Comparison of ENCODE assay signal across 12 cellular contexts in the genomic region with DNA sequence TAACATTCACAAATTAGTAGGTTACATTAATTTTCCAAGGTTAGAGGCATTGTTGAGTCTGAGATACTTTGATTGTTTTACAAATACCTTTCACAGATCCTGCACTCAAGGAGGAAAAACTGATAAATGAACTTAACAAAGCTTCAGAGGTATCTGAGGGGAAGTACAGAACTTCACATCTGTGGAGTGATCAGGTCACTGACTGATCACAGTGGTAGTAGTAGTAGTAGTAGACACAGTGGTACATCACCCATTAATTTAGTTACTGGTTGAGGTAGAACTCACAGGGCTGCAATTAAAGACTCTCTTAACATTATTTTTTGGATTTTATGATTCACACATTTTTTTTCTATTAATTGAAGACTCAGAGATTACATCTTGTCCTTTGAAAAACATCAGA. TPM values are rescaled to one million over a fixed set of nuclear protein-coding genes. Genes with fewer than 3 reads are reported as not detected.
DNase-seq lines count a peak whose midpoint lies in the region; ATAC-seq, FAIRE-seq and TF ChIP-seq lines count a peak whose summit lies in the region.
"Had no signal": no experiment of that assay in that cellular context is flagged by ENCODE, and none has a peak within 500 bp of the region (broad histone marks: within the 10 kb centered on the region; RNA-seq: fewer than 3 reads in every experiment).

No MANE protein-coding gene starts in this region.

- FAIRE-seq in GM19239 (lab: Jason Lieb, UNC) = peak; percentile 33
- FAIRE-seq: A549 had no signal

- H3K4me3 Mint-ChIP-seq in activated CD8-positive, alpha-beta memory T cell treated with anti-CD3 and anti-CD28 coated beads, Interleukin-2, amount 10 ng/mL, durations not matched to agents 7 days and 5 days = no peak overlapping the region
- H3K4me3 Mint-ChIP-seq: CD4-positive, alpha-beta T cell; GM23338 had no signal

- H3K36me3 ChIP-seq in fibroblast of lung (ENCODE audit: control insufficient read depth, insufficient read depth, low read length) = no peaks in the 10 kb centered on the region
- no peaks in the 10 kb centered on the region for H3K36me3 ChIP-seq in right atrium auricular region

- no peaks in the 10 kb centered on the region for H3K79me2 ChIP-seq in fibroblast of lung (ENCODE audit: control insufficient read depth, insufficient read depth, low read length)

- peaks cover 18% of the 10 kb centered on the region for H3K4me1 Mint-ChIP-seq in activated CD8-positive, alpha-beta memory T cell treated with anti-CD3 and anti-CD28 coated beads, Interleukin-2, amount 10 ng/mL, durations not matched to agents 7 days and 5 days

- ATAC-seq in activated CD8-positive, alpha-beta memory T cell treated with anti-CD3 and anti-CD28 coated beads, Interleukin-2, amount 10 ng/mL, durations not matched to agents 7 days and 5 days = no peak
- ATAC-seq in HG02973 (IDR thresholded peaks at IDR 0.05; ENCODE audit: unreplicated experiment) = peak; percentile 41
- ATAC-seq: Right ventricle myocardium inferior had no signal

- H3K27me3 Mint-ChIP-seq in activated CD8-positive, alpha-beta memory T cell treated with anti-CD3 and anti-CD28 coated beads, Interleukin-2, amount 10 ng/mL, durations not matched to agents 7 days and 5 days = no peaks in the 10 kb centered on the region
- H3K27me3 Mint-ChIP-seq: CD4-positive, alpha-beta T cell had no signal

- TF ChIP-seq CTCF in fibroblast of lung (conservative IDR thresholded peaks at IDR 0.05 in 1 of 2, IDR thresholded peaks at IDR 0.05 in 1 of 2; ENCODE audit: low read depth in 1 of 2, low read length in 2 of 2) (no peak), right atrium auricular region (IDR thresholded peaks at IDR 0.05) (no peak)

- H3K4me3 ChIP-seq in fibroblast of lung (replicated peaks in 1 of 4; ENCODE audit: control extremely low read depth in 1 of 4, insufficient read depth in 1 of 4, low read depth in 3 of 4, low read length in 4 of 4) (no peak overlapping the region), right atrium auricular region (no peak overlapping the region)
- H3K4me3 ChIP-seq: A549, GM23338 had no signal

- H3K9me3 Mint-ChIP-seq in activated CD8-positive, alpha-beta memory T cell treated with anti-CD3 and anti-CD28 coated beads, Interleukin-2, amount 10 ng/mL, durations not matched to agents 7 days and 5 days (ENCODE audit: low read depth) = peaks cover 3% of the 10 kb centered on the region
- H3K9me3 Mint-ChIP-seq: CD4-positive, alpha-beta T cell had no signal

- peak overlapping the region; percentile 48 for H2AFZ ChIP-seq in fibroblast of lung (ENCODE audit: low read length)
- H2AFZ ChIP-seq: GM23338 had no signal

- no peak overlapping the region for H3K9ac ChIP-seq in fibroblast of lung (ENCODE audit: insufficient read depth, low read length)

- DNase-seq in activated CD8-positive, alpha-beta memory T cell treated with anti-CD3 and anti-CD28 coated beads, Interleukin-2, amount 10 ng/mL, durations not matched to agents 7 days and 5 days = no peak
- DNase-seq in activated CD8-positive, alpha-beta memory T cell treated with anti-CD3 and anti-CD28 coated beads for 24 hours = no peak
- no peak for DNase-seq in GM19239 (ENCODE audit: insufficient read length, low spot score)
- DNase-seq in fibroblast of lung (ENCODE audit: low read depth in 2 of 2) = no peak
- DNase-seq in right atrium auricular region (ENCODE audit: low spot score) = no peak
- no peak for DNase-seq in SIG-M5 treated with dmso at 0.1 percent for 504 hours (lab: John Stamatoyannopoulos, UW; ENCODE audit: unreplicated experiment)

- H3K27me3 ChIP-seq in fibroblast of lung (ENCODE audit: control insufficient read depth, insufficient read depth, low read length) (no peaks in the 10 kb centered on the region), right atrium auricular region (no peaks in the 10 kb centered on the region)

- H3K9me3 ChIP-seq in fibroblast of lung (ENCODE audit: control insufficient read depth, insufficient read depth, low read depth, low read length) (no peaks in the 10 kb centered on the region), right atrium auricular region (no peaks in the 10 kb centered on the region)
- H3K9me3 ChIP-seq: A549, Caco-2 had no signal

- H3K4me1 ChIP-seq in fibroblast of lung (ENCODE audit: control insufficient read depth, extremely low read depth, insufficient read depth, low read length) = peaks cover 2% of the 10 kb centered on the region
- H3K4me1 ChIP-seq in right atrium auricular region = no peaks in the 10 kb centered on the region
- H3K4me1 ChIP-seq: A549, Caco-2 had no signal

- H4K20me1 ChIP-seq in fibroblast of lung (ENCODE audit: control insufficient read depth, extremely low read depth, insufficient read depth, low read length) = no peaks in the 10 kb centered on the region

- H3K27ac Mint-ChIP-seq in activated CD8-positive, alpha-beta memory T cell treated with anti-CD3 and anti-CD28 coated beads, Interleukin-2, amount 10 ng/mL, durations not matched to agents 7 days and 5 days = peak overlapping the region; percentile 87
- H3K27ac Mint-ChIP-seq: GM23338 had no signal

- H3K27ac ChIP-seq in fibroblast of lung (ENCODE audit: insufficient read depth, low read length) (no peak overlapping the region), right atrium auricular region (no peak overlapping the region)
- H3K27ac ChIP-seq: A549 had no signal

- no peak overlapping the region for H3K4me2 ChIP-seq in fibroblast of lung (ENCODE audit: extremely low read depth, insufficient read depth, low read length)
- H3K4me2 ChIP-seq: GM23338 had no signal

- CTCF ChIA-PET in activated CD8-positive, alpha-beta memory T cell treated with anti-CD3 and anti-CD28 coated beads, Interleukin-2, amount 10 ng/mL, durations not matched to agents 7 days and 5 days (lab: Charles Lee) = interaction anchor here (1.1 to 2.6 kb wide), 5 partner anchors 11 to 29 kb away, joined by 3 to 13 read pairs (median 5); no protein-coding TSS in a partner anchor

- peaks cover 4% of the 10 kb centered on the region for H3K36me3 Mint-ChIP-seq in activated CD8-positive, alpha-beta memory T cell treated with anti-CD3 and anti-CD28 coated beads, Interleukin-2, amount 10 ng/mL, durations not matched to agents 7 days and 5 days

RNA-seq across cellular contexts. Expression of a gene that starts 56.7 kb away (rescaled TPM):
- total RNA-seq in activated CD8-positive, alpha-beta memory T cell treated with anti-CD3 and anti-CD28 coated beads, Interleukin-2, amount 10 ng/mL, durations not matched to agents 7 days and 5 days = 10 to 100 TPM; 38.4 to 51.3 TPM
- 36.5 and 45.7 TPM in 2 replicates for total RNA-seq in fibroblast of lung
- 45.7 and 48.6 TPM in 2 replicates for polyA plus RNA-seq in fibroblast of lung
- polyA plus RNA-seq in fibroblast of lung (2012) = 42.8 and 52.6 TPM in 2 replicates
- polyA minus RNA-seq in fibroblast of lung (ENCODE audit: low replicate concordance) = 1.4 and 3.3 TPM in 2 replicates
- total RNA-seq in right atrium auricular region = 10 to 100 TPM; 25.5 to 28.7 TPM
